In the genomic region with DNA sequence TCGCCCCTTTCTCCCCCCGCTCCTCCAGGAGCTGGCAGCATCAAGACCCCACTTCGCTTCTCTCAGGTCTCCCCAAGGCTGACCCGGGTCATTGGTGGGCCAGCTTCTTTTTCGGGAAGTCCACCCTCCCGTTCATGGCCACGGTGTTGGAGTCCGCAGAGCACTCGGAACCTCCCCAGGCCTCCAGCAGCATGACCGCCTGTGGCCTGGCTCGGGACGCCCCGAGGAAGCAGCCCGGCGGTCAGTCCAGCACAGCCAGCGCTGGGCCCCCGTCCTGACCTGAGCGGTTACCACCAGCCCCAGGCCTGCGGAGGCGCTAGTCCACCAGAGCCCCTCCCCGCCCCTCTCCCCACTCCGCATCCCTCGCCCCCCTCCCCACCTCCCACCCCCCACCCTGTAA, we compare ENCODE assay signal across 9 cellular contexts. TPM values are rescaled to one million over a fixed set of nuclear protein-coding genes. Genes with fewer than 3 reads are reported as not detected.
A peak's percentile ranks its signal among the peaks of the same experiment; 100 is the strongest.
DNase-seq lines count a peak whose midpoint lies in the region; ATAC-seq, FAIRE-seq and TF ChIP-seq lines count a peak whose summit lies in the region.
"Had no signal": no experiment of that assay in that cellular context is flagged by ENCODE, and none has a peak within 500 bp of the region (broad histone marks: within the 10 kb centered on the region; RNA-seq: fewer than 3 reads in every experiment).

No MANE protein-coding gene starts in this region.

- no peaks in the 10 kb centered on the region; the same call in 1 of the 2 replicates for H3K79me2 ChIP-seq in H9 (ENCODE audit: insufficient read depth, low read length)

- H3K9me3 Mint-ChIP-seq in H9 = peaks cover 7 to 13% of the 10 kb centered on the region in 2 experiments; a peak in 4 of 5 replicates
- peaks cover 6% of the 10 kb centered on the region for H3K9me3 Mint-ChIP-seq in activated naive CD8-positive, alpha-beta T cell treated with anti-CD3 and anti-CD28 coated beads for 36 hours

- H2BK12ac ChIP-seq in H9 (ENCODE audit: insufficient read length, low read depth, low read length) = no peak overlapping the region

- no peak overlapping the region for H3K56ac ChIP-seq in H9 (ENCODE audit: insufficient read length, low read depth, low read length)

- no peak for FAIRE-seq in HTR-8/SVneo (lab: Jason Lieb, UNC)

- peaks cover 20 to 45% (median 22%) of the 10 kb centered on the region in 3 experiments; a peak in 6 of 7 replicates for H3K36me3 Mint-ChIP-seq in H9 (ENCODE audit: insufficient read depth in 1 of 3, low read depth in 3 of 3)
- peaks cover 26% of the 10 kb centered on the region for H3K36me3 Mint-ChIP-seq in activated naive CD8-positive, alpha-beta T cell treated with anti-CD3 and anti-CD28 coated beads for 36 hours

- H4K20me1 ChIP-seq in H9 (ENCODE audit: control insufficient read depth, insufficient read depth, insufficient read length) = no peaks in the 10 kb centered on the region

- H3K4me1 Mint-ChIP-seq in H9 = peaks cover 2 to 25% of the 10 kb centered on the region in 2 experiments; a peak in 3 of 4 replicates
- peaks cover 6% of the 10 kb centered on the region for H3K4me1 Mint-ChIP-seq in activated naive CD8-positive, alpha-beta T cell treated with anti-CD3 and anti-CD28 coated beads for 36 hours

- no peak overlapping the region for H2AK5ac ChIP-seq in H9 (ENCODE audit: insufficient read length, low read length)

- H3K27me3 Mint-ChIP-seq in H9 (ENCODE audit: low read depth) = peaks cover 6% of the 10 kb centered on the region
- no peaks in the 10 kb centered on the region for H3K27me3 Mint-ChIP-seq in activated naive CD8-positive, alpha-beta T cell treated with anti-CD3 and anti-CD28 coated beads for 36 hours

- peak overlapping the region; percentile 11 for H4K91ac ChIP-seq in H9 (ENCODE audit: insufficient read length, low read depth, low read length)

- H2AFZ ChIP-seq in H9 (ENCODE audit: low read length) = no peak overlapping the region

- H3K4me2 ChIP-seq in H9 (ENCODE audit: insufficient read depth, insufficient read length, low read length) = peak overlapping the region; percentile 68

- H3K9ac ChIP-seq in H9 (ENCODE audit: extremely low read depth, insufficient read length, low read length) = peak overlapping the region; percentile 80
- H3K9ac ChIP-seq in iPS-15b (ENCODE audit: low read depth, low read length) = peak overlapping the region; percentile 83
- H3K9ac ChIP-seq in skeletal muscle tissue (ENCODE audit: low read depth in 1 of 3, low read length in 3 of 3) = peak overlapping the region; percentile 43 to 84 (median 81)

- H4K5ac ChIP-seq in H9 (ENCODE audit: insufficient read length, low read depth, low read length) = no peak overlapping the region

- no peak for ATAC-seq in HG02588 (IDR thresholded peaks at IDR 0.05; ENCODE audit: unreplicated experiment)

- peaks cover 4% of the 10 kb centered on the region for H3K79me1 ChIP-seq in H9 (ENCODE audit: insufficient read depth, low read depth, low read length, poor library complexity, severe bottlenecking)

- H3K9me3 ChIP-seq in H9 (ENCODE audit: control insufficient read depth, low read depth, low read length) = no peaks in the 10 kb centered on the region
- H3K9me3 ChIP-seq in iPS-15b (ENCODE audit: control insufficient read depth, insufficient read depth, low read length) = no peaks in the 10 kb centered on the region
- H3K9me3 ChIP-seq in skeletal muscle tissue (ENCODE audit: control insufficient read depth in 3 of 3, low read length in 3 of 3) = no peaks in the 10 kb centered on the region
- H3K9me3 ChIP-seq: body of pancreas had no signal

- H2BK120ac ChIP-seq in H9 (ENCODE audit: low read depth, low read length, poor library complexity, severe bottlenecking) = no peak overlapping the region

- peak overlapping the region; percentile 15 for H3K18ac ChIP-seq in H9 (ENCODE audit: insufficient read length, low read depth, low read length)

- H3K27ac ChIP-seq in H9 (ENCODE audit: insufficient read length, low read depth, low read length) = no peak overlapping the region
- H3K27ac ChIP-seq in skeletal muscle tissue (ENCODE audit: low read depth, low read length) = no peak overlapping the region

- no peak overlapping the region for H2BK5ac ChIP-seq in H9 (ENCODE audit: insufficient read length, low read length)

- WGBS in H9 (ENCODE audit: extremely low coverage, insufficient read length, low lambda C conversion rate) = no CpG with 5 or more reads among the region's 23 CpGs

- H3K4me3 Mint-ChIP-seq in H9 = peak overlapping the region; percentile 84 to 91
- H3K4me3 Mint-ChIP-seq in activated naive CD8-positive, alpha-beta T cell treated with anti-CD3 and anti-CD28 coated beads for 36 hours = peak overlapping the region; percentile 83

- H3K27ac Mint-ChIP-seq in H9 = peak overlapping the region in 2 of 3 experiments; percentile 48 to 91; a peak in 3 of 7 replicates
- peak overlapping the region; percentile 56 for H3K27ac Mint-ChIP-seq in activated naive CD8-positive, alpha-beta T cell treated with anti-CD3 and anti-CD28 coated beads for 36 hours

- H3K23me2 ChIP-seq in H9 (ENCODE audit: insufficient read length, low read depth, low read length, poor library complexity, severe bottlenecking) = peaks cover 10% of the 10 kb centered on the region

- no peak overlapping the region; the same call in 1 of the 2 replicates for H3K4ac ChIP-seq in H9 (ENCODE audit: low read depth, low read length)

- H2BK15ac ChIP-seq in H9 (ENCODE audit: low read depth, low read length) = no peak overlapping the region

- H3K23ac ChIP-seq in H9 (ENCODE audit: insufficient read length, low read depth, low read length) = no peak overlapping the region

- peak overlapping the region; percentile 84 for H3K4me3 ChIP-seq in iPS-15b (ENCODE audit: low read depth, low read length)
- peak overlapping the region; percentile 62 to 80 (median 78) for H3K4me3 ChIP-seq in skeletal muscle tissue (ENCODE audit: low read length in 3 of 3)

- H3K36me3 ChIP-seq in iPS-15b (ENCODE audit: control insufficient read depth, insufficient read depth, low read length) (peaks cover 19% of the 10 kb centered on the region), skeletal muscle tissue (ENCODE audit: control insufficient read depth in 3 of 3, insufficient read depth in 3 of 3, low read length in 3 of 3) (peaks cover 11 to 18% (median 12%) of the 10 kb centered on the region in 3 donors)

- no peaks in the 10 kb centered on the region; the same call in 1 of the 2 replicates for H3K4me1 ChIP-seq in H9 (ENCODE audit: insufficient read depth, low read length)
- H3K4me1 ChIP-seq in iPS-15b (ENCODE audit: control insufficient read depth, insufficient read depth, low read length) = no peaks in the 10 kb centered on the region
- H3K4me1 ChIP-seq in skeletal muscle tissue (ENCODE audit: control insufficient read depth in 3 of 3, insufficient read depth in 3 of 3, low read length in 3 of 3) = peaks cover 22 to 36% (median 22%) of the 10 kb centered on the region in 3 donors

- no peak for TF ChIP-seq CTCF in H9 (conservative IDR thresholded peaks at IDR 0.05)

- no peaks in the 10 kb centered on the region for H3K27me3 ChIP-seq in H9 (ENCODE audit: insufficient read depth, low read length)
- no peaks in the 10 kb centered on the region for H3K27me3 ChIP-seq in iPS-15b (ENCODE audit: control insufficient read depth, insufficient read depth, low read length)
- no peaks in the 10 kb centered on the region for H3K27me3 ChIP-seq in skeletal muscle tissue (ENCODE audit: control insufficient read depth in 3 of 3, insufficient read depth in 3 of 3, low read length in 3 of 3)
- H3K27me3 ChIP-seq: body of pancreas had no signal

- no peak overlapping the region for H2BK20ac ChIP-seq in H9 (ENCODE audit: low read depth, low read length, poor library complexity, severe bottlenecking)

- peak; percentile 51 for DNase-seq in H9
- no peak for DNase-seq in activated naive CD8-positive, alpha-beta T cell treated with anti-CD3 and anti-CD28 coated beads for 36 hours
- no peak for DNase-seq in hepatic stellate cell (ENCODE audit: low spot score)
- DNase-seq in cerebellar nuclear complex (lab: John Stamatoyannopoulos, UW) = no peak
- no peak for DNase-seq in HTR-8/SVneo (ENCODE audit: insufficient read length, low spot score)

- no peak overlapping the region for H4K8ac ChIP-seq in H9 (replicated peaks; ENCODE audit: insufficient read length, low read depth, low read length)

- no peak overlapping the region for H3T11ph ChIP-seq in H9 (ENCODE audit: low read length)

- H3K14ac ChIP-seq in H9 (ENCODE audit: insufficient read depth, low read length) = peak overlapping the region; percentile 89

RNA-seq across cellular contexts. Expression of a gene that starts 1.0 kb away (rescaled TPM):
- 149 and 153 TPM in 2 replicates for total RNA-seq in H9 (2021)
- total RNA-seq in activated naive CD8-positive, alpha-beta T cell treated with anti-CD3 and anti-CD28 coated beads for 36 hours = 100 to 1,000 TPM; 128 to 136 TPM
- total RNA-seq in skeletal muscle tissue = 24.0 TPM

RNA-seq across cellular contexts. Expression of a gene that starts 15.6 kb away (rescaled TPM):
- total RNA-seq in H9 (2021) = 0.44 and 0.46 TPM in 2 replicates
- under 1 TPM; 0.16 to 0.26 TPM for total RNA-seq in activated naive CD8-positive, alpha-beta T cell treated with anti-CD3 and anti-CD28 coated beads for 36 hours
- total RNA-seq in skeletal muscle tissue = not detected

RNA-seq across cellular contexts. Expression of a gene that starts 22.7 kb away (rescaled TPM):
- total RNA-seq in H9 (2021) (25.8 and 27.4 TPM in 2 replicates), skeletal muscle tissue (255 TPM)
- under 1 TPM in 1 of 2 experiments, not detected in 1; 0.27 TPM for total RNA-seq in activated naive CD8-positive, alpha-beta T cell treated with anti-CD3 and anti-CD28 coated beads for 36 hours

RNA-seq across cellular contexts. Expression of a gene that starts 25.9 kb away (rescaled TPM):
- total RNA-seq in H9 (2021) = 0.70 and 0.79 TPM in 2 replicates
- total RNA-seq in activated naive CD8-positive, alpha-beta T cell treated with anti-CD3 and anti-CD28 coated beads for 36 hours = not detected
- not detected for total RNA-seq in skeletal muscle tissue
- total RNA-seq: body of pancreas had no signal

RNA-seq across cellular contexts. Expression of a gene that starts 32.4 kb away (rescaled TPM):
- total RNA-seq in H9 (2021) = 2.5 and 2.7 TPM in 2 replicates
- total RNA-seq in activated naive CD8-positive, alpha-beta T cell treated with anti-CD3 and anti-CD28 coated beads for 36 hours = under 1 TPM; 0.10 to 0.20 TPM
- total RNA-seq in skeletal muscle tissue = 0.52 TPM

Comparison
In these comparisons a context has a peak if more than half of its experiments do, and no peak if none do; other contexts are left out.
1. RNA of a gene that starts 22.7 kb away (total RNA-seq): 255 TPM in skeletal muscle tissue (single experiment) and 25.8 to 27.4 TPM in H9; 0.27 TPM in activated naive CD8-positive, alpha-beta T cell treated with anti-CD3 and anti-CD28 coated beads for 36 hours; every median in the first group is over 10 times any median in the second.
2. Peak in every context shown above with its lines, with median percentiles within 50 percentile points of each other: H3K9ac ChIP-seq.